In genomic region chr20:58908941-58909340, GRCh38 we compare ENCODE assay signal across 12 cellular contexts. TPM values are rescaled to one million over a fixed set of nuclear protein-coding genes. Genes with fewer than 3 reads are reported as not detected.
DNase-seq lines count a peak whose midpoint lies in the region; ATAC-seq and TF ChIP-seq lines count a peak whose summit lies in the region.
"Had no signal": no experiment of that assay in that cellular context is flagged by ENCODE, and none has a peak within 500 bp of the region (broad histone marks: within the 10 kb centered on the region; RNA-seq: fewer than 3 reads in every experiment).

No MANE protein-coding gene starts in this region.

- TF ChIP-seq POLR2A in adrenal gland (IDR thresholded peaks at IDR 0.05), result no peak
- no peak for TF ChIP-seq POLR2A in thyroid gland (IDR thresholded peaks at IDR 0.05)

- no peaks in the 10 kb centered on the region for H3K27me3 ChIP-seq in adrenal gland
- H3K27me3 ChIP-seq in thyroid gland, result no peaks in the 10 kb centered on the region

- no peak for ATAC-seq in naive B cell (ENCODE audit: low read depth in 2 of 2)
- ATAC-seq: A549 had no signal

- WGBS in adrenal gland, 4 donors, result 47 to 73% (median 60%) methylated on average over 9 of the region's 9 CpGs
- 79 to 84% methylated on average over 9 of the region's 9 CpGs for WGBS in thyroid gland, 2 donors

- no peak overlapping the region for H3K4me3 Mint-ChIP-seq in activated naive CD4-positive, alpha-beta T cell treated with anti-CD3 and anti-CD28 coated beads, Interleukin-2, amount 50 U/mL, for 24 hours
- H3K4me3 Mint-ChIP-seq in naive B cell, result peak overlapping the region in 6 of 8 donors; percentile 19 to 79 (median 48)

- no peaks in the 10 kb centered on the region for H3K9me3 Mint-ChIP-seq in activated naive CD4-positive, alpha-beta T cell treated with anti-CD3 and anti-CD28 coated beads, Interleukin-2, amount 50 U/mL, for 24 hours
- peaks cover 0 to 4% (median 0%) of the 10 kb centered on the region in 7 donors for H3K9me3 Mint-ChIP-seq in naive B cell
- H3K9me3 Mint-ChIP-seq: activated B cell treated with CpG ODN at 0.5 μM for 24 hours had no signal

- H3K4me1 ChIP-seq in adrenal gland (replicated peaks in 1 of 2), result peaks cover 27 to 39% of the 10 kb centered on the region in 2 donors
- H3K4me1 ChIP-seq in thyroid gland, result peaks cover 24 to 40% of the 10 kb centered on the region in 2 donors

- peaks cover 0 to 69% of the 10 kb centered on the region in 2 donors for H3K36me3 ChIP-seq in adrenal gland (replicated peaks in 1 of 2)
- H3K36me3 ChIP-seq in thyroid gland, result peaks cover 58 to 70% of the 10 kb centered on the region in 2 donors

- H3K9me3 ChIP-seq in adrenal gland (replicated peaks in 1 of 3), result no peaks in the 10 kb centered on the region
- no peaks in the 10 kb centered on the region for H3K9me3 ChIP-seq in thyroid gland
- H3K9me3 ChIP-seq: A549 had no signal

- H3K27me3 Mint-ChIP-seq in activated naive CD4-positive, alpha-beta T cell treated with anti-CD3 and anti-CD28 coated beads, Interleukin-2, amount 50 U/mL, for 24 hours, result no peaks in the 10 kb centered on the region
- no peaks in the 10 kb centered on the region for H3K27me3 Mint-ChIP-seq in naive B cell
- H3K27me3 Mint-ChIP-seq: activated B cell treated with CpG ODN at 0.5 μM for 24 hours had no signal

- DNase-seq in activated naive CD4-positive, alpha-beta T cell (lab: John Stamatoyannopoulos, UW), result no peak
- peak in 2 of 7 donors; percentile 38 to 66 for DNase-seq in adrenal gland
- DNase-seq in naive B cell, result no peak
- DNase-seq in thyroid gland, result no peak
- DNase-seq in T-helper 1 cell, result no peak
- no peak for DNase-seq in inferior parietal cortex (ENCODE audit: extremely low spot score)
- DNase-seq in NCI-H2107 (lab: John Stamatoyannopoulos, UW), result no peak
- DNase-seq: activated B cell treated with CpG ODN at 0.5 μM for 24 hours, HCEC 1CT, retina had no signal

- intact Hi-C loops in adrenal gland (cut with DNase I), result loop anchor here in 1 of 2 donors (10.0 kb wide), 1 partner anchor 116 kb away; no protein-coding TSS in a partner anchor
- intact Hi-C loops in thyroid gland (cut with DNase I), result no loop called here

- H3K4me3 ChIP-seq in adrenal gland, result no peak overlapping the region
- no peak overlapping the region for H3K4me3 ChIP-seq in thyroid gland (replicated peaks in 1 of 3)
- H3K4me3 ChIP-seq: A549 had no signal

- peak overlapping the region; percentile 35 for H3K27ac Mint-ChIP-seq in activated naive CD4-positive, alpha-beta T cell treated with anti-CD3 and anti-CD28 coated beads, Interleukin-2, amount 50 U/mL, for 24 hours
- H3K27ac Mint-ChIP-seq in naive B cell, result peak overlapping the region; percentile 44 to 99 (median 91)

- H3K4me1 Mint-ChIP-seq in activated naive CD4-positive, alpha-beta T cell treated with anti-CD3 and anti-CD28 coated beads, Interleukin-2, amount 50 U/mL, for 24 hours, result peaks cover 42% of the 10 kb centered on the region
- peaks cover 39 to 61% (median 42%) of the 10 kb centered on the region in 3 donors for H3K4me1 Mint-ChIP-seq in naive B cell

- TF ChIP-seq CTCF in adrenal gland (IDR thresholded peaks at IDR 0.05) (no peak), thyroid gland (IDR thresholded peaks at IDR 0.05) (no peak)

- H3K36me3 Mint-ChIP-seq in activated naive CD4-positive, alpha-beta T cell treated with anti-CD3 and anti-CD28 coated beads, Interleukin-2, amount 50 U/mL, for 24 hours, result peaks cover 30% of the 10 kb centered on the region
- H3K36me3 Mint-ChIP-seq in naive B cell, result peaks cover 19 to 51% of the 10 kb centered on the region in 2 donors

- H3K27ac ChIP-seq in adrenal gland (peak overlapping the region in 3 of 5 donors; percentile 40 to 80 (median 66)), thyroid gland (peak overlapping the region; percentile 77 to 88 (median 77))
- H3K27ac ChIP-seq: A549 had no signal

RNA-seq across cellular contexts. Expression of gene GNAS, which starts 56.4 kb away (rescaled TPM):
- total RNA-seq in adrenal gland (1,000 to 10,000 TPM in 7 of 8 donors, 100 to 1,000 TPM in 1; 614 to 1,525 (median 1,042) TPM), thyroid gland (1,000 to 10,000 TPM; 2,457 to 5,038 (median 3,494) TPM)
- polyA plus RNA-seq in adrenal gland (1,000 to 10,000 TPM; 2,293 to 6,333 (median 4,379) TPM), naive B cell (ENCODE audit: low read depth in 6 of 6) (100 to 1,000 TPM; 133 to 298 (median 194) TPM)

RNA-seq across cellular contexts. Expression of gene GNAS-AS1, which starts 58.2 kb away (rescaled TPM):
- total RNA-seq in adrenal gland, result under 1 TPM in 3 of 8 donors, not detected in 5; 0.11 to 0.61 (median 0.24) TPM
- polyA plus RNA-seq in adrenal gland, result under 1 TPM; 0.09 to 0.72 (median 0.10) TPM
- polyA plus RNA-seq in naive B cell (ENCODE audit: low read depth in 6 of 6), result under 1 TPM in 1 of 6 donors, not detected in 5; 0.35 TPM
- total RNA-seq in thyroid gland, result 1 to 10 TPM in 2 of 4 donors, under 1 TPM in 2; 0.42 to 1.9 (median 1.1) TPM
- polyA plus RNA-seq: A549 had no signal
